21 cellular contexts compared by ENCODE assay signal in the genomic region with DNA sequence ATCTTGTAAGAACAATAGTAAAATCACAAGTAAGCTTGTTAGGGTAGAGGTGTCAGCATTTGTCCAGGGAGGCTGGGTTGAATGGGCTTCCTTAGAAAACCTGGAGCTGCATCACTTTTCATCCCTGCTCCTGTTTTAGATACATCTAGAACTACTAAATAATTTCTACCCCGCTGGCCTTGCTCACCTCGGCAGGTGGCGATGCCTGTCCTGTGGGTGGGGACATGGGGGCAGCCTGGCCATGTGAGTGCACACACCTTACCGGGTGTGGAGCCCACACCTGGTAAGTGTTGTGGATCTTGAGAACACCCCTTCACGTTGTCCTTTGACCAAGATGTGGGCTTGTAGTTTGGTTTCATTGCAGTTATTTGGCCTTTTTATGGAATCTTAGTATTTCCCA. TPM values are rescaled to one million over a fixed set of nuclear protein-coding genes. Genes with fewer than 3 reads are reported as not detected.
A peak's percentile ranks its signal among the peaks of the same experiment; 100 is the strongest.
DNase-seq lines count a peak whose midpoint lies in the region; ATAC-seq and TF ChIP-seq lines count a peak whose summit lies in the region.
"Had no signal": no experiment of that assay in that cellular context is flagged by ENCODE, and none has a peak within 500 bp of the region (broad histone marks: within the 10 kb centered on the region; RNA-seq: fewer than 3 reads in every experiment).

No MANE protein-coding gene starts in this region.

- no peak for DNase-seq in activated CD4-positive, alpha-beta T cell treated with anti-CD3 and anti-CD28 coated beads for 36 hours
- no peak for DNase-seq in activated CD4-positive, alpha-beta T cell treated with anti-CD3 and anti-CD28 coated beads, Interleukin-2, amount 10 ng/mL, durations not matched to agents 24 days and 14 days
- no peak for DNase-seq in activated naive CD8-positive, alpha-beta T cell treated with anti-CD3 and anti-CD28 coated beads, Interleukin-2, amount 50 U/mL, for 24 hours
- peak; percentile 60 for DNase-seq in mesenteric fat pad (ENCODE audit: low spot score)
- DNase-seq in NCI-H1105 (lab: John Stamatoyannopoulos, UW) = no peak
- DNase-seq in GDM1 (lab: John Stamatoyannopoulos, UW) = no peak
- DNase-seq in lower lobe of right lung = no peak
- DNase-seq: Caco-2; CD4-positive, CD25-positive, alpha-beta regulatory T cell; CD8-positive, alpha-beta T cell; DMS153; DND-41; H9 had no signal

- H3K9me3 ChIP-seq in lower lobe of right lung = no peaks in the 10 kb centered on the region
- H3K9me3 ChIP-seq: BLaER1, Caco-2 had no signal

- H3K27ac Mint-ChIP-seq in activated CD4-positive, alpha-beta T cell treated with anti-CD3 and anti-CD28 coated beads for 36 hours = peak overlapping the region; percentile 10
- no peak overlapping the region for H3K27ac Mint-ChIP-seq in activated CD4-positive, alpha-beta T cell treated with anti-CD3 and anti-CD28 coated beads, Interleukin-2, amount 10 ng/mL, durations not matched to agents 24 days and 14 days
- H3K27ac Mint-ChIP-seq in activated naive CD8-positive, alpha-beta T cell = peak overlapping the region; percentile 34
- H3K27ac Mint-ChIP-seq in activated naive CD8-positive, alpha-beta T cell treated with anti-CD3 and anti-CD28 coated beads, Interleukin-2, amount 50 U/mL, for 24 hours = no peak overlapping the region
- H3K27ac Mint-ChIP-seq: B cell; CD8-positive, alpha-beta T cell; GM23338; H9 had no signal

- no peak overlapping the region for H3K4me3 ChIP-seq in lower lobe of right lung
- H3K4me3 ChIP-seq: BLaER1, GM12878, GM23338 had no signal

- ATAC-seq in activated CD4-positive, alpha-beta T cell treated with anti-CD3 and anti-CD28 coated beads for 36 hours = no peak
- ATAC-seq in activated naive CD8-positive, alpha-beta T cell treated with anti-CD3 and anti-CD28 coated beads, Interleukin-2, amount 50 U/mL, for 24 hours = no peak
- ATAC-seq in lower lobe of right lung = no peak
- ATAC-seq: CD8-positive, alpha-beta T cell; GM12878; GM23338; HCT116 had no signal

- intact Hi-C loops in activated CD4-positive, alpha-beta T cell treated with anti-CD3 and anti-CD28 coated beads for 36 hours (cut with DNase I, micrococcal nuclease) = no loop called here
- intact Hi-C loops in activated CD4-positive, alpha-beta T cell treated with anti-CD3 and anti-CD28 coated beads, Interleukin-2, amount 10 ng/mL, durations not matched to agents 24 days and 14 days (cut with micrococcal nuclease) = no loop called here
- intact Hi-C loops in lower lobe of right lung (cut with DNase I) = no loop called here

- no peak overlapping the region for H3K4me3 Mint-ChIP-seq in activated CD4-positive, alpha-beta T cell treated with anti-CD3 and anti-CD28 coated beads for 36 hours
- H3K4me3 Mint-ChIP-seq in activated CD4-positive, alpha-beta T cell treated with anti-CD3 and anti-CD28 coated beads, Interleukin-2, amount 10 ng/mL, durations not matched to agents 24 days and 14 days = no peak overlapping the region
- H3K4me3 Mint-ChIP-seq in activated naive CD8-positive, alpha-beta T cell = no peak overlapping the region
- no peak overlapping the region for H3K4me3 Mint-ChIP-seq in activated naive CD8-positive, alpha-beta T cell treated with anti-CD3 and anti-CD28 coated beads, Interleukin-2, amount 50 U/mL, for 24 hours
- H3K4me3 Mint-ChIP-seq: B cell; CD4-positive, CD25-positive, alpha-beta regulatory T cell; CD8-positive, alpha-beta T cell; GM23338; H9 had no signal

- no peaks in the 10 kb centered on the region for H3K9me3 Mint-ChIP-seq in activated CD4-positive, alpha-beta T cell treated with anti-CD3 and anti-CD28 coated beads for 36 hours (ENCODE audit: low read depth)
- no peaks in the 10 kb centered on the region for H3K9me3 Mint-ChIP-seq in activated CD4-positive, alpha-beta T cell treated with anti-CD3 and anti-CD28 coated beads, Interleukin-2, amount 10 ng/mL, durations not matched to agents 24 days and 14 days
- no peaks in the 10 kb centered on the region for H3K9me3 Mint-ChIP-seq in activated naive CD8-positive, alpha-beta T cell (ENCODE audit: low read depth)
- no peaks in the 10 kb centered on the region for H3K9me3 Mint-ChIP-seq in activated naive CD8-positive, alpha-beta T cell treated with anti-CD3 and anti-CD28 coated beads, Interleukin-2, amount 50 U/mL, for 24 hours
- H3K9me3 Mint-ChIP-seq: CD4-positive, CD25-positive, alpha-beta regulatory T cell; CD8-positive, alpha-beta T cell; GM23338; H9 had no signal

- no peaks in the 10 kb centered on the region for H3K27me3 ChIP-seq in lower lobe of right lung (ENCODE audit: low read depth)
- H3K27me3 ChIP-seq: BLaER1 had no signal

- POLR2A ChIA-PET in activated CD4-positive, alpha-beta T cell treated with anti-CD3 and anti-CD28 coated beads for 36 hours (lab: Charles Lee) = no interaction called here

- H3K4me1 Mint-ChIP-seq in activated CD4-positive, alpha-beta T cell treated with anti-CD3 and anti-CD28 coated beads for 36 hours = peaks cover 16% of the 10 kb centered on the region
- H3K4me1 Mint-ChIP-seq in activated CD4-positive, alpha-beta T cell treated with anti-CD3 and anti-CD28 coated beads, Interleukin-2, amount 10 ng/mL, durations not matched to agents 24 days and 14 days = peaks cover 9% of the 10 kb centered on the region
- H3K4me1 Mint-ChIP-seq in activated naive CD8-positive, alpha-beta T cell (ENCODE audit: low read depth) = no peaks in the 10 kb centered on the region
- H3K4me1 Mint-ChIP-seq in activated naive CD8-positive, alpha-beta T cell treated with anti-CD3 and anti-CD28 coated beads, Interleukin-2, amount 50 U/mL, for 24 hours = peaks cover 10% of the 10 kb centered on the region
- H3K4me1 Mint-ChIP-seq: B cell; CD4-positive, CD25-positive, alpha-beta regulatory T cell; GM23338 had no signal

- CTCF ChIA-PET in activated CD4-positive, alpha-beta T cell treated with anti-CD3 and anti-CD28 coated beads for 36 hours (lab: Charles Lee) = interaction anchor here (1.3 to 1.5 kb wide), 2 partner anchors 10 to 654 kb away, joined by 3 read pairs; no protein-coding TSS in a partner anchor

- TF ChIP-seq CTCF in lower lobe of right lung (IDR thresholded peaks at IDR 0.05) = no peak

- H3K27ac ChIP-seq in lower lobe of right lung = no peak overlapping the region
- H3K27ac ChIP-seq: 22Rv1, BLaER1, C4-2B had no signal

- no peaks in the 10 kb centered on the region for H3K27me3 Mint-ChIP-seq in activated CD4-positive, alpha-beta T cell treated with anti-CD3 and anti-CD28 coated beads for 36 hours
- no peaks in the 10 kb centered on the region for H3K27me3 Mint-ChIP-seq in activated CD4-positive, alpha-beta T cell treated with anti-CD3 and anti-CD28 coated beads, Interleukin-2, amount 10 ng/mL, durations not matched to agents 24 days and 14 days
- H3K27me3 Mint-ChIP-seq in activated naive CD8-positive, alpha-beta T cell = no peaks in the 10 kb centered on the region
- no peaks in the 10 kb centered on the region for H3K27me3 Mint-ChIP-seq in activated naive CD8-positive, alpha-beta T cell treated with anti-CD3 and anti-CD28 coated beads, Interleukin-2, amount 50 U/mL, for 24 hours
- H3K27me3 Mint-ChIP-seq: B cell; CD4-positive, CD25-positive, alpha-beta regulatory T cell had no signal

- peaks cover 78% of the 10 kb centered on the region for H3K36me3 ChIP-seq in lower lobe of right lung

- H3K4me1 ChIP-seq in lower lobe of right lung = no peaks in the 10 kb centered on the region
- H3K4me1 ChIP-seq: Caco-2 had no signal

- H3K36me3 Mint-ChIP-seq in activated CD4-positive, alpha-beta T cell treated with anti-CD3 and anti-CD28 coated beads for 36 hours (ENCODE audit: low read depth) = peaks cover 31% of the 10 kb centered on the region
- peaks cover 64% of the 10 kb centered on the region for H3K36me3 Mint-ChIP-seq in activated CD4-positive, alpha-beta T cell treated with anti-CD3 and anti-CD28 coated beads, Interleukin-2, amount 10 ng/mL, durations not matched to agents 24 days and 14 days (ENCODE audit: low read depth)
- peaks cover 4% of the 10 kb centered on the region for H3K36me3 Mint-ChIP-seq in activated naive CD8-positive, alpha-beta T cell
- peaks cover 45% of the 10 kb centered on the region for H3K36me3 Mint-ChIP-seq in activated naive CD8-positive, alpha-beta T cell treated with anti-CD3 and anti-CD28 coated beads, Interleukin-2, amount 50 U/mL, for 24 hours (ENCODE audit: low read depth)

RNA-seq across cellular contexts. Expression of a gene that starts 29.7 kb away (rescaled TPM):
- total RNA-seq in activated CD4-positive, alpha-beta T cell treated with anti-CD3 and anti-CD28 coated beads for 36 hours = 10 to 100 TPM; 13.9 to 16.5 TPM
- 35.8 and 37.1 TPM in 2 replicates for total RNA-seq in activated CD4-positive, alpha-beta T cell treated with anti-CD3 and anti-CD28 coated beads, Interleukin-2, amount 10 ng/mL, durations not matched to agents 24 days and 14 days
- total RNA-seq in mesenteric fat pad (14.0 TPM), lower lobe of right lung (5.8 TPM)

RNA-seq across cellular contexts. Expression of a gene that starts 29.9 kb away (rescaled TPM):
- 10 to 100 TPM; 16.5 to 17.6 TPM for total RNA-seq in activated CD4-positive, alpha-beta T cell treated with anti-CD3 and anti-CD28 coated beads for 36 hours
- total RNA-seq in activated CD4-positive, alpha-beta T cell treated with anti-CD3 and anti-CD28 coated beads, Interleukin-2, amount 10 ng/mL, durations not matched to agents 24 days and 14 days = 29.7 and 30.7 TPM in 2 replicates
- total RNA-seq in mesenteric fat pad (24.8 TPM), lower lobe of right lung (21.7 TPM)

Comparison
In these comparisons a context has a peak if more than half of its experiments do, and no peak if none do; other contexts are left out.
1. H3K27ac Mint-ChIP-seq: peak in activated CD4-positive, alpha-beta T cell treated with anti-CD3 and anti-CD28 coated beads for 36 hours (single experiment) and activated naive CD8-positive, alpha-beta T cell (single experiment); none in activated CD4-positive, alpha-beta T cell treated with anti-CD3 and anti-CD28 coated beads, Interleukin-2, amount 10 ng/mL, durations not matched to agents 24 days and 14 days (single experiment) and activated naive CD8-positive, alpha-beta T cell treated with anti-CD3 and anti-CD28 coated beads, Interleukin-2, amount 50 U/mL, for 24 hours (single experiment).